In genomic region chr15:78598348-78598747, GRCh38 we compare ENCODE assay signal across 37 cellular contexts. TPM values are rescaled to one million over a fixed set of nuclear protein-coding genes. Genes with fewer than 3 reads are reported as not detected.
DNase-seq lines count a peak whose midpoint lies in the region; ATAC-seq, FAIRE-seq and TF ChIP-seq lines count a peak whose summit lies in the region.
"Had no signal": no experiment of that assay in that cellular context is flagged by ENCODE, and none has a peak within 500 bp of the region (broad histone marks: within the 10 kb centered on the region; RNA-seq: fewer than 3 reads in every experiment).

No MANE protein-coding gene starts in this region.

- H3K27me3 ChIP-seq in Karpas-422 (ENCODE audit: low read length) (no peaks in the 10 kb centered on the region), bronchial epithelial cell (ENCODE audit: control insufficient read depth, insufficient read depth, low read length) (no peaks in the 10 kb centered on the region), esophagus squamous epithelium (peaks cover 0 to 8% (median 0%) of the 10 kb centered on the region in 4 donors)
- H3K27me3 ChIP-seq: BE2C; BLaER1; BLaER1 treated with 17β-estradiol and CSF1 and Interleukin-3, amounts not matched to agents 10 nM and 100 nM had no signal

- TF ChIP-seq POLR2A in esophagus squamous epithelium (IDR thresholded peaks at IDR 0.05) = no peak

- DNase-seq in Karpas-422 (peak; percentile 28), bronchial epithelial cell (ENCODE audit: low read depth) (peak; percentile 8), epithelial cell of esophagus (ENCODE audit: low read depth) (peak; percentile 53), esophagus squamous epithelium (lab: John Stamatoyannopoulos, UW) (no peak), A172 (ENCODE audit: low spot score) (no peak), UCSD-AML1 (lab: John Stamatoyannopoulos, UW; ENCODE audit: unreplicated experiment) (no peak)
- DNase-seq: 8988T; ACHN; AML-193; BE2C; C1 segment of cervical spinal cord; Caco-2; Calu3; CD4-positive, alpha-beta memory T cell; CD4-positive, alpha-beta T cell; CD4-positive, CD25-positive, alpha-beta regulatory T cell; CD8-positive, alpha-beta memory T cell; CD8-positive, alpha-beta T cell; COR-L47; DMS 273 treated with DMSO at 0.1 percent for 48 hours; DMS153; DMS53; DMS79; DMS79 treated with DMSO at 0.1 percent for 48 hours; DND-41; EL had no signal

- H3K4me3 ChIP-seq in Karpas-422 (ENCODE audit: low read length) (no peak overlapping the region), bronchial epithelial cell (ENCODE audit: low read depth, low read length) (no peak overlapping the region), epithelial cell of esophagus (ENCODE audit: low read length) (no peak overlapping the region), esophagus squamous epithelium (no peak overlapping the region)
- H3K4me3 ChIP-seq: A549; BLaER1; BLaER1 treated with 17β-estradiol and CSF1 and Interleukin-3, amounts not matched to agents 10 nM and 100 nM had no signal

- ATAC-seq in esophagus mucosa (peak; percentile 75), HG02885 (IDR thresholded peaks at IDR 0.05; ENCODE audit: poor library complexity, unreplicated experiment) (no peak)
- ATAC-seq: A549; CD8-positive, alpha-beta T cell had no signal

- no peak for TF ChIP-seq CTCF in bronchial epithelial cell (IDR thresholded peaks at IDR 0.05; ENCODE audit: insufficient read depth, low read length, severe bottlenecking)
- TF ChIP-seq CTCF in epithelial cell of esophagus (IDR thresholded peaks at IDR 0.05; ENCODE audit: insufficient read depth, low read depth, low read length, missing control alignments) = no peak
- no peak for TF ChIP-seq CTCF in esophagus squamous epithelium (IDR thresholded peaks at IDR 0.05)

- no peak overlapping the region for H3K9ac ChIP-seq in Karpas-422 (ENCODE audit: low read length)
- H3K9ac ChIP-seq: BLaER1; BLaER1 treated with 17β-estradiol and CSF1 and Interleukin-3, amounts not matched to agents 10 nM and 100 nM had no signal

- FAIRE-seq in bronchial epithelial cell (lab: Jason Lieb, UNC) = no peak
- FAIRE-seq: A204.1, A549, D721Med had no signal

- H2AFZ ChIP-seq in Karpas-422 (ENCODE audit: low read length) = no peak overlapping the region

- H3K79me2 ChIP-seq in Karpas-422 (ENCODE audit: low read length) = no peaks in the 10 kb centered on the region

- H3K27ac ChIP-seq in Karpas-422 (ENCODE audit: low read length) (no peak overlapping the region), esophagus squamous epithelium (no peak overlapping the region)
- H3K27ac ChIP-seq: 22Rv1; A549; BLaER1; BLaER1 treated with 17β-estradiol and CSF1 and Interleukin-3, amounts not matched to agents 10 nM and 100 nM; C4-2B had no signal

- H3K4me2 ChIP-seq in Karpas-422 (ENCODE audit: low read depth, low read length, poor library complexity, severe bottlenecking) = no peak overlapping the region
- H3K4me2 ChIP-seq: A549; BLaER1; BLaER1 treated with 17β-estradiol and CSF1 and Interleukin-3, amounts not matched to agents 10 nM and 100 nM had no signal

- peaks cover 1% of the 10 kb centered on the region for H3K4me1 ChIP-seq in Karpas-422 (ENCODE audit: low read length)
- peaks cover 0 to 3% (median 0%) of the 10 kb centered on the region in 3 donors for H3K4me1 ChIP-seq in esophagus squamous epithelium
- H3K4me1 ChIP-seq: A549; BLaER1; BLaER1 treated with 17β-estradiol and CSF1 and Interleukin-3, amounts not matched to agents 10 nM and 100 nM; Caco-2 had no signal

- no peaks in the 10 kb centered on the region for H3K9me2 ChIP-seq in Karpas-422 (replicated peaks; ENCODE audit: insufficient read depth, low read length)

- intact Hi-C loops in esophagus squamous epithelium (cut with DNase I) = no loop called here

- WGBS in esophagus squamous epithelium, 2 donors = 79 to 100% methylated on average over 2 to 3 of the region's 3 CpGs

- H3K36me3 ChIP-seq in Karpas-422 (ENCODE audit: insufficient read depth, low read length) (no peaks in the 10 kb centered on the region), bronchial epithelial cell (ENCODE audit: control insufficient read depth, insufficient read depth, low read length) (no peaks in the 10 kb centered on the region), esophagus squamous epithelium (no peaks in the 10 kb centered on the region)

- no peaks in the 10 kb centered on the region for H4K20me1 ChIP-seq in Karpas-422 (ENCODE audit: insufficient read depth, low read depth, low read length)
- H4K20me1 ChIP-seq: BLaER1; BLaER1 treated with 17β-estradiol and CSF1 and Interleukin-3, amounts not matched to agents 10 nM and 100 nM had no signal

- H3K9me3 ChIP-seq in Karpas-422 (ENCODE audit: low read length) = no peaks in the 10 kb centered on the region
- no peaks in the 10 kb centered on the region for H3K9me3 ChIP-seq in esophagus squamous epithelium
- H3K9me3 ChIP-seq: A549; BE2C; BLaER1; BLaER1 treated with 17β-estradiol and CSF1 and Interleukin-3, amounts not matched to agents 10 nM and 100 nM; Caco-2 had no signal

RNA-seq across cellular contexts. Expression of gene CHRNA3, which starts 22.4 kb away (rescaled TPM):
- not detected in 2 replicates for total RNA-seq in Karpas-422 (2014; rRNA removed; shearing (Covaris generic); ENCODE audit: low replicate concordance)
- total RNA-seq in bronchial epithelial cell (not detected in 2 replicates), esophagus mucosa (0.20 TPM), esophagus squamous epithelium (under 1 TPM in 1 of 4 donors, not detected in 3; 0.18 TPM)
- total RNA-seq in A172 (2014; rRNA removed; shearing (Covaris generic)) = 0.02 and 0.14 TPM in 2 replicates
- total RNA-seq: A673; B cell; Caco-2; Calu3; CD4-positive, alpha-beta memory T cell; CD4-positive, alpha-beta T cell; CD4-positive, CD25-positive, alpha-beta regulatory T cell; CD8-positive, alpha-beta memory T cell; CD8-positive, alpha-beta T cell had no signal

RNA-seq across cellular contexts. Expression of gene CHRNA5, which starts 33.0 kb away (rescaled TPM):
- total RNA-seq in Karpas-422 (2014; rRNA removed; shearing (Covaris generic); ENCODE audit: low replicate concordance) = 0.11 TPM in 1 of 2 replicates, not detected in the other
- total RNA-seq in bronchial epithelial cell (1.3 and 2.4 TPM in 2 replicates), esophagus mucosa (4.3 TPM), esophagus squamous epithelium (1 to 10 TPM in 3 of 4 donors, under 1 TPM in 1; 0.95 to 2.9 (median 1.6) TPM)
- total RNA-seq in A172 (2014; rRNA removed; shearing (Covaris generic)) = 20.3 and 22.8 TPM in 2 replicates

RNA-seq across cellular contexts. Expression of gene CHRNB4, which starts 42.7 kb away (rescaled TPM):
- not detected in 2 replicates for total RNA-seq in Karpas-422 (2014; rRNA removed; shearing (Covaris generic); ENCODE audit: low replicate concordance)
- total RNA-seq in bronchial epithelial cell (under 0.01 TPM in 1 of 2 replicates, not detected in the other), esophagus mucosa (0.72 TPM), esophagus squamous epithelium (under 1 TPM; 0.09 to 0.72 (median 0.43) TPM)
- not detected in 2 replicates for total RNA-seq in A172 (2014; rRNA removed; shearing (Covaris generic))
- total RNA-seq: A673; B cell; Calu3; CD4-positive, alpha-beta memory T cell; CD4-positive, alpha-beta T cell; CD4-positive, CD25-positive, alpha-beta regulatory T cell; CD8-positive, alpha-beta memory T cell; CD8-positive, alpha-beta T cell had no signal

RNA-seq across cellular contexts. Expression of gene PSMA4, which starts 58.1 kb away (rescaled TPM):
- total RNA-seq in Karpas-422 (2014; rRNA removed; shearing (Covaris generic); ENCODE audit: low replicate concordance) = 137 and 197 TPM in 2 replicates
- total RNA-seq in bronchial epithelial cell (141 and 183 TPM in 2 replicates), esophagus mucosa (133 TPM), esophagus squamous epithelium (100 to 1,000 TPM in 3 of 4 donors, 10 to 100 TPM in 1; 94.5 to 223 (median 175) TPM)
- total RNA-seq in A172 (2014; rRNA removed; shearing (Covaris generic)) = 579 and 703 TPM in 2 replicates

Comparison
In these comparisons a context has a peak if more than half of its experiments do, and no peak if none do; other contexts are left out.
1. DNase-seq: peak in Karpas-422 (single experiment), bronchial epithelial cell (single experiment) and epithelial cell of esophagus (single experiment); none in esophagus squamous epithelium (single experiment), A172 (single experiment) and UCSD-AML1 (single experiment).